In the genomic region with DNA sequence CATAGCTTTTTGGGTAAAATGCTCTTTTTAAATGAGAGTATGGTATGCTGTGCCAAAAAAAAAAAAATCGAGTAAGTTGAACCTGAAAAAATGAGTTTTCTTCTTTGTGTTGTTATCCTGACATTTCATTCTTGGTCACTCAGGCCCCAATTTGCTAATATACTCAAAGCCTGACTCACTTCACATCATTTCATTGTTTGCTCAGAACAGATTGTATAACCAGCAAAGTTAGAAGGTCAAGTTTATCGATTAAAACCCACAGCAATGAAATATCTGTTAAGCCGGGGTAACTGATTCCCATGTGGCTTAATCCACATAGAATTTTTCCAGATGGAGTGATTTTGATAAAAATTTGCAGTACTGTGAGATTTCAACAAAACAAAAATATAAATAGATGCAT, we compare ENCODE assay signal across 18 cellular contexts.
A peak's percentile ranks its signal among the peaks of the same experiment; 100 is the strongest.
DNase-seq lines count a peak whose midpoint lies in the region; ATAC-seq, FAIRE-seq and TF ChIP-seq lines count a peak whose summit lies in the region.
"Had no signal": no experiment of that assay in that cellular context is flagged by ENCODE, and none has a peak within 500 bp of the region (broad histone marks: within the 10 kb centered on the region; RNA-seq: fewer than 3 reads in every experiment).

No MANE protein-coding gene starts in this region.

- no peaks in the 10 kb centered on the region for H3K27me3 ChIP-seq in liver (ENCODE audit: control insufficient read depth in 4 of 4, insufficient read depth in 4 of 4, low read length in 3 of 4)
- no peaks in the 10 kb centered on the region; a peak in 1 of 5 replicates for H3K27me3 ChIP-seq in HepG2 (ENCODE audit: control insufficient read depth in 1 of 2, insufficient read depth in 2 of 2, low read length in 2 of 2)
- no peaks in the 10 kb centered on the region for H3K27me3 ChIP-seq in endocrine pancreas (ENCODE audit: control insufficient read depth, insufficient read depth, low read length)
- H3K27me3 ChIP-seq in right lobe of liver = no peaks in the 10 kb centered on the region
- H3K27me3 ChIP-seq: BLaER1 treated with 17β-estradiol and CSF1 and Interleukin-3, amounts not matched to agents 10 nM and 100 nM had no signal

- in situ Hi-C loops in HepG2 (cut with HindIII; ENCODE audit: extremely low pct_ligation_motif_present, low pct_unique_long_range_greater_than_20kb) = no loop called here

- ATAC-seq in HepG2 (no peak), right lobe of liver (peak; percentile 80 to 90 (median 86)), GM18909 (IDR thresholded peaks at IDR 0.05; ENCODE audit: poor library complexity, unreplicated experiment) (no peak), HG02642 (IDR thresholded peaks at IDR 0.05; ENCODE audit: poor library complexity, unreplicated experiment) (no peak), omental fat pad (ENCODE audit: low FRiP score) (no peak)
- ATAC-seq: CD8-positive, alpha-beta T cell; GM12878 had no signal

- no peak for FAIRE-seq in HepG2 (lab: Jason Lieb, UNC)
- FAIRE-seq: GM12878, GM19239 had no signal

- peaks cover 0 to 23% (median 15%) of the 10 kb centered on the region in 4 donors for H3K4me1 ChIP-seq in liver (ENCODE audit: control insufficient read depth in 4 of 4, insufficient read depth in 4 of 4, low read length in 3 of 4)
- H3K4me1 ChIP-seq in HepG2 (ENCODE audit: insufficient read depth, low read length) = no peaks in the 10 kb centered on the region
- peaks cover 5% of the 10 kb centered on the region for H3K4me1 ChIP-seq in endocrine pancreas (ENCODE audit: control insufficient read depth, insufficient read depth, low read length)
- peaks cover 0 to 34% (median 5%) of the 10 kb centered on the region in 4 donors for H3K4me1 ChIP-seq in right lobe of liver
- H3K4me1 ChIP-seq: BLaER1 treated with 17β-estradiol and CSF1 and Interleukin-3, amounts not matched to agents 10 nM and 100 nM had no signal

- H3K9me3 ChIP-seq in liver (ENCODE audit: control insufficient read depth in 4 of 4, low read length in 3 of 4) (no peaks in the 10 kb centered on the region), HepG2 (ENCODE audit: low read length) (peaks cover 6% of the 10 kb centered on the region; the same call in 1 of the 2 replicates), endocrine pancreas (ENCODE audit: control insufficient read depth, low read length) (no peaks in the 10 kb centered on the region), right lobe of liver (no peaks in the 10 kb centered on the region)

- POLR2A ChIA-PET in HepG2 (lab: Yijun Ruan, JAX) = no interaction called here

- DNase-seq in HepG2 (ENCODE audit: low spot score) = no peak
- DNase-seq in NCI-H69 (lab: John Stamatoyannopoulos, UW) = peak; percentile 13
- DNase-seq in right lobe of liver = no peak
- DNase-seq in omental fat pad (ENCODE audit: low spot score) = no peak
- DNase-seq: CD8-positive, alpha-beta T cell; DMS 273 treated with DMSO at 0.1 percent for 48 hours; DMS53; DND-41; EL; HCEC 1CT had no signal

- H3K9ac ChIP-seq in liver (ENCODE audit: low read depth in 1 of 2, low read length in 2 of 2) = no peak overlapping the region
- H3K9ac ChIP-seq in HepG2 (ENCODE audit: insufficient read depth, low read depth, low read length) = no peak overlapping the region
- H3K9ac ChIP-seq in endocrine pancreas (ENCODE audit: control insufficient read depth, insufficient read depth, low read length) = no peak overlapping the region
- H3K9ac ChIP-seq: BLaER1 treated with 17β-estradiol and CSF1 and Interleukin-3, amounts not matched to agents 10 nM and 100 nM had no signal

- TF ChIP-seq EP300 in HepG2 (IDR thresholded peaks at IDR 0.05; ENCODE audit: low read depth in 2 of 2, low read length in 2 of 2) = no peak
- no peak for TF ChIP-seq EP300 in HepG2 (CRISPR knock-in tag; IDR thresholded peaks at IDR 0.05; ENCODE audit: borderline replicate concordance)

- TF ChIP-seq CTCF in liver (IDR thresholded peaks at IDR 0.05; ENCODE audit: low read depth, low read length, missing input control) = no peak
- no peak for TF ChIP-seq CTCF in HepG2 (CRISPR knock-in tag; IDR thresholded peaks at IDR 0.05)
- TF ChIP-seq CTCF in right lobe of liver (IDR thresholded peaks at IDR 0.05) = no peak
- no peak for TF ChIP-seq CTCF in omental fat pad (IDR thresholded peaks at IDR 0.05)

- 27% methylated on average over 3 of the region's 3 CpGs for WGBS in liver
- WGBS in HepG2 (ENCODE audit: low lambda C conversion rate) = 2% methylated on average over 3 of the region's 3 CpGs
- 26% methylated on average over 3 of the region's 3 CpGs for WGBS in right lobe of liver (ENCODE audit: insufficient coverage, low coverage, low lambda C conversion rate, missing lambda C conversion rate)

- no TSS peak for BruUV-seq in HepG2 (replicated peaks; lab: Mats Ljungman, UMichigan)

- no peak for TF ChIP-seq POLR2A in HepG2 (IDR thresholded peaks at IDR 0.05; ENCODE audit: insufficient read depth in 1 of 2, low read depth in 2 of 2, low read length in 2 of 2)
- no peak for TF ChIP-seq POLR2A in right lobe of liver (IDR thresholded peaks at IDR 0.05)

- no peak overlapping the region for H3K4me2 ChIP-seq in HepG2 (ENCODE audit: low read depth, low read length)
- H3K4me2 ChIP-seq: BLaER1 treated with 17β-estradiol and CSF1 and Interleukin-3, amounts not matched to agents 10 nM and 100 nM had no signal

- CTCF ChIA-PET in HepG2 (lab: Yijun Ruan, JAX; ENCODE audit: low intra/inter-chr PET ratio, low total read pairs) = no interaction called here

- H3K36me3 ChIP-seq in liver (ENCODE audit: control insufficient read depth in 4 of 4, insufficient read depth in 3 of 4, low read depth in 1 of 4, low read length in 3 of 4) (no peaks in the 10 kb centered on the region), HepG2 (replicated peaks in 1 of 2; ENCODE audit: control insufficient read depth in 1 of 2, insufficient read depth in 2 of 2, low read length in 2 of 2) (no peaks in the 10 kb centered on the region), endocrine pancreas (ENCODE audit: control insufficient read depth, insufficient read depth, low read length) (no peaks in the 10 kb centered on the region), right lobe of liver (no peaks in the 10 kb centered on the region)
- H3K36me3 ChIP-seq: BLaER1 treated with 17β-estradiol and CSF1 and Interleukin-3, amounts not matched to agents 10 nM and 100 nM had no signal

- intact Hi-C loops in HepG2 (cut with micrococcal nuclease; ENCODE audit: unreplicated experiment) (no loop called here), right lobe of liver (cut with DNase I) (no loop called here)

- H3K27ac ChIP-seq in liver (ENCODE audit: low read depth in 1 of 2, low read length in 2 of 2) (peak overlapping the region in 1 of 2 donors; percentile 7), HepG2 (ENCODE audit: extremely low read length, insufficient read depth, low read length) (no peak overlapping the region), right lobe of liver (peak overlapping the region in 1 of 3 donors; percentile 43)
- H3K27ac ChIP-seq: BLaER1 treated with 17β-estradiol and CSF1 and Interleukin-3, amounts not matched to agents 10 nM and 100 nM; HL-60 had no signal

- H2AFZ ChIP-seq in HepG2 (ENCODE audit: low read length) = no peak overlapping the region

- no peaks in the 10 kb centered on the region for H4K20me1 ChIP-seq in HepG2 (ENCODE audit: insufficient read depth, low read length)
- H4K20me1 ChIP-seq: BLaER1 treated with 17β-estradiol and CSF1 and Interleukin-3, amounts not matched to agents 10 nM and 100 nM had no signal

- TF ChIP-seq RAD21 in liver (IDR thresholded peaks at IDR 0.05) (peak in 1 of 2 donors; percentile 40), HepG2 (CRISPR knock-in tag; IDR thresholded peaks at IDR 0.05) (no peak)

- no peaks in the 10 kb centered on the region for H3K79me2 ChIP-seq in HepG2 (ENCODE audit: insufficient read depth, low read length)

- no peak overlapping the region for H3K4me3 ChIP-seq in liver (ENCODE audit: low read depth in 1 of 3, low read length in 3 of 3)
- H3K4me3 ChIP-seq in HepG2 (replicated peaks in 1 of 3; ENCODE audit: insufficient read depth in 1 of 3, low read depth in 2 of 3, low read length in 3 of 3) = no peak overlapping the region
- peak overlapping the region; percentile 24 for H3K4me3 ChIP-seq in endocrine pancreas (ENCODE audit: control insufficient read depth, insufficient read depth, low read length)
- no peak overlapping the region for H3K4me3 ChIP-seq in right lobe of liver
- H3K4me3 ChIP-seq: BLaER1 treated with 17β-estradiol and CSF1 and Interleukin-3, amounts not matched to agents 10 nM and 100 nM; GM12878 had no signal

TF ChIP-seq in liver, 16 proteins besides CTCF, POLR2A, EP300 and RAD21 (continues in another document):
- TF ChIP-seq NR2F2 (IDR thresholded peaks at IDR 0.05) = no peak
- no peak for TF ChIP-seq FOXA1 (IDR thresholded peaks at IDR 0.05)
- no peak for TF ChIP-seq EGR1 (IDR thresholded peaks at IDR 0.05; ENCODE audit: low read depth in 2 of 2)
- peak; percentile 55 to 74 for TF ChIP-seq RXRA (IDR thresholded peaks at IDR 0.05)
- TF ChIP-seq FOXA2 (IDR thresholded peaks at IDR 0.05) = peak; percentile 28
- TF ChIP-seq JUND (IDR thresholded peaks at IDR 0.05) = peak; percentile 70 to 89
- peak; percentile 65 for TF ChIP-seq SP1 (IDR thresholded peaks at IDR 0.05)

TF ChIP-seq in HepG2, 621 proteins besides CTCF, POLR2A, EP300 and RAD21 (continues in another document):
- no peak for TF ChIP-seq HHEX (CRISPR knock-in tag; IDR thresholded peaks at IDR 0.05)
- TF ChIP-seq, protein P1, sequence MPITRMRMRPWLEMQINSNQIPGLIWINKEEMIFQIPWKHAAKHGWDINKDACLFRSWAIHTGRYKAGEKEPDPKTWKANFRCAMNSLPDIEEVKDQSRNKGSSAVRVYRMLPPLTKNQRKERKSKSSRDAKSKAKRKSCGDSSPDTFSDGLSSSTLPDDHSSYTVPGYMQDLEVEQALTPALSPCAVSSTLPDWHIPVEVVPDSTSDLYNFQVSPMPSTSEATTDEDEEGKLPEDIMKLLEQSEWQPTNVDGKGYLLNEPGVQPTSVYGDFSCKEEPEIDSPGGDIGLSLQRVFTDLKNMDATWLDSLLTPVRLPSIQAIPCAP (CRISPR knock-in tag; IDR thresholded peaks at IDR 0.05; ENCODE audit: low read depth) = no peak
- no peak for TF ChIP-seq NFKBIZ (CRISPR knock-in tag; IDR thresholded peaks at IDR 0.05)
- TF ChIP-seq TCF12 (IDR thresholded peaks at IDR 0.05) = no peak
- no peak for TF ChIP-seq TCF12 (CRISPR knock-in tag; IDR thresholded peaks at IDR 0.05)
- TF ChIP-seq KDM6A (CRISPR knock-in tag; IDR thresholded peaks at IDR 0.05; ENCODE audit: low read depth) = no peak
- no peak for TF ChIP-seq FOXK1 (CRISPR knock-in tag; IDR thresholded peaks at IDR 0.05; ENCODE audit: borderline replicate concordance, low read depth)
- TF ChIP-seq, protein P2, sequence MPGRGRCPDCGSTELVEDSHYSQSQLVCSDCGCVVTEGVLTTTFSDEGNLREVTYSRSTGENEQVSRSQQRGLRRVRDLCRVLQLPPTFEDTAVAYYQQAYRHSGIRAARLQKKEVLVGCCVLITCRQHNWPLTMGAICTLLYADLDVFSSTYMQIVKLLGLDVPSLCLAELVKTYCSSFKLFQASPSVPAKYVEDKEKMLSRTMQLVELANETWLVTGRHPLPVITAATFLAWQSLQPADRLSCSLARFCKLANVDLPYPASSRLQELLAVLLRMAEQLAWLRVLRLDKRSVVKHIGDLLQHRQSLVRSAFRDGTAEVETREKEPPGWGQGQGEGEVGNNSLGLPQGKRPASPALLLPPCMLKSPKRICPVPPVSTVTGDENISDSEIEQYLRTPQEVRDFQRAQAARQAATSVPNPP (CRISPR knock-in tag; IDR thresholded peaks at IDR 0.05) = no peak
- TF ChIP-seq GZF1 (CRISPR knock-in tag; IDR thresholded peaks at IDR 0.05) = no peak

Comparison
In these comparisons a context has a peak if more than half of its experiments do, and no peak if none do; other contexts are left out.
1. ATAC-seq: peak in right lobe of liver (4 of 4); none in HepG2 (single experiment), GM18909 (single experiment), HG02642 (single experiment) and omental fat pad (single experiment).